13 cellular contexts compared by ENCODE assay signal in genomic region chr20:25050501-25051350, GRCh38. TPM values are rescaled to one million over a fixed set of nuclear protein-coding genes. Genes with fewer than 3 reads are reported as not detected.
DNase-seq lines count a peak whose midpoint lies in the region; ATAC-seq and TF ChIP-seq lines count a peak whose summit lies in the region.
"Had no signal": no experiment of that assay in that cellular context is flagged by ENCODE, and none has a peak within 500 bp of the region (broad histone marks: within the 10 kb centered on the region; RNA-seq: fewer than 3 reads in every experiment).

No MANE protein-coding gene starts in this region.

- H3K79me2 ChIP-seq in GM23248 (ENCODE audit: insufficient read depth): no peaks in the 10 kb centered on the region

- H3F3A ChIP-seq in GM23248 (ENCODE audit: insufficient read depth): peaks cover 15% of the 10 kb centered on the region; the same call in 1 of the 2 replicates

- peaks cover 19 to 98% (median 77%) of the 10 kb centered on the region in 3 donors for H3K4me1 ChIP-seq in gastroesophageal sphincter
- peaks cover 49% of the 10 kb centered on the region for H3K4me1 ChIP-seq in ovary (ENCODE audit: insufficient read depth)
- peaks cover 18% of the 10 kb centered on the region for H3K4me1 ChIP-seq in GM23248 (ENCODE audit: insufficient read depth)

- no peaks in the 10 kb centered on the region for H3K9me3 Mint-ChIP-seq in stimulated activated naive CD8-positive, alpha-beta T cell treated with anti-CD3 and anti-CD28 coated beads, Interleukin-15, amount 100 ng/mL, for 72 hours
- H3K9me3 Mint-ChIP-seq: activated T-cell treated with anti-CD3 and anti-CD28 coated beads, Interleukin-2, amount 50 U/mL, for 4 hours had no signal

- H3K36me3 ChIP-seq in gastroesophageal sphincter: peaks cover 0 to 24% of the 10 kb centered on the region in 2 donors
- H3K36me3 ChIP-seq in ovary: no peaks in the 10 kb centered on the region
- H3K36me3 ChIP-seq in GM23248 (ENCODE audit: low read depth): no peaks in the 10 kb centered on the region

- no peak overlapping the region for H3K4me2 ChIP-seq in GM23248 (ENCODE audit: unreplicated experiment)

- no peak overlapping the region for H3K9ac ChIP-seq in GM23248

- no peaks in the 10 kb centered on the region for H3K9me2 ChIP-seq in GM23248 (ENCODE audit: insufficient read depth)

- no peaks in the 10 kb centered on the region for H3K27me3 ChIP-seq in gastroesophageal sphincter
- no peaks in the 10 kb centered on the region for H3K27me3 ChIP-seq in ovary
- no peaks in the 10 kb centered on the region for H3K27me3 ChIP-seq in GM23248 (replicated peaks; ENCODE audit: insufficient read depth)
- H3K27me3 ChIP-seq: neutrophil had no signal

- H2AFZ ChIP-seq in GM23248: no peak overlapping the region

- intact Hi-C loops in ovary (cut with DNase I): loop anchor here in 2 of 4 donors (10.0 kb wide), 2 partner anchors 344 to 1696 kb away; partner anchors contain the start of genes ABHD12 (in 1 of the 2) and NXT1 (in 1 of the 2)

- TF ChIP-seq EP300 in gastroesophageal sphincter (IDR thresholded peaks at IDR 0.05) (no peak), ovary (IDR thresholded peaks at IDR 0.05) (no peak)

- no peak for ATAC-seq in stimulated activated naive CD8-positive, alpha-beta T cell treated with anti-CD3 and anti-CD28 coated beads, Interleukin-15, amount 100 ng/mL, for 72 hours
- ATAC-seq in stimulated activated naive CD8-positive, alpha-beta T cell treated with anti-CD3 and anti-CD28 coated beads, Interleukin-15, Interleukin-2, amounts not matched to agents 100 U/mL and 50 U/mL, for 24 hours: no peak
- no peak for ATAC-seq in gastroesophageal sphincter
- ATAC-seq: activated T-cell treated with anti-CD3 and anti-CD28 coated beads, Interleukin-2, amount 50 U/mL, for 4 hours had no signal

- H3K9me3 ChIP-seq in gastroesophageal sphincter (no peaks in the 10 kb centered on the region), ovary (no peaks in the 10 kb centered on the region), GM23248 (ENCODE audit: low read depth) (no peaks in the 10 kb centered on the region)
- H3K9me3 ChIP-seq: neutrophil had no signal

- H3K4me1 Mint-ChIP-seq in stimulated activated naive CD8-positive, alpha-beta T cell treated with anti-CD3 and anti-CD28 coated beads, Interleukin-15, amount 100 ng/mL, for 72 hours: peaks cover 56% of the 10 kb centered on the region

- H3K27ac Mint-ChIP-seq in stimulated activated naive CD8-positive, alpha-beta T cell treated with anti-CD3 and anti-CD28 coated beads, Interleukin-15, amount 100 ng/mL, for 72 hours: peak overlapping the region; percentile 42 to 84

- in situ Hi-C loops in GM23248 (cut with MboI): no loop called here

- 87% methylated on average over 3 of the region's 17 CpGs; no CpG with 5 or more reads in 1 of the 2 donors for WGBS in gastroesophageal sphincter (ENCODE audit: low coverage in 1 of 2), 2 donors
- WGBS in ovary, 3 donors: 91 to 97% (median 92%) methylated on average over 16 to 17 of the region's 17 CpGs
- 86 to 91% methylated on average over 17 of the region's 17 CpGs for WGBS in GM23248 (ENCODE audit: low coverage in 1 of 2, low lambda C conversion rate in 2 of 2, missing lambda C conversion rate in 2 of 2), 2 experiments

- no peak for TF ChIP-seq CTCF in gastroesophageal sphincter (IDR thresholded peaks at IDR 0.05)
- no peak for TF ChIP-seq CTCF in ovary (IDR thresholded peaks at IDR 0.05)

- H3K4me3 ChIP-seq in gastroesophageal sphincter (no peak overlapping the region), ovary (no peak overlapping the region), GM23248 (no peak overlapping the region)

- H3K4me3 Mint-ChIP-seq in stimulated activated naive CD8-positive, alpha-beta T cell treated with anti-CD3 and anti-CD28 coated beads, Interleukin-15, amount 100 ng/mL, for 72 hours: no peak overlapping the region
- H3K4me3 Mint-ChIP-seq: activated T-cell treated with anti-CD3 and anti-CD28 coated beads, Interleukin-2, amount 50 U/mL, for 4 hours had no signal

- no peaks in the 10 kb centered on the region for H4K20me1 ChIP-seq in GM23248 (ENCODE audit: insufficient read depth)

- no peaks in the 10 kb centered on the region for H3K27me3 Mint-ChIP-seq in stimulated activated naive CD8-positive, alpha-beta T cell treated with anti-CD3 and anti-CD28 coated beads, Interleukin-15, amount 100 ng/mL, for 72 hours

- no peak for DNase-seq in stimulated activated naive CD8-positive, alpha-beta T cell treated with anti-CD3 and anti-CD28 coated beads, Interleukin-15, amount 100 ng/mL, for 72 hours
- no peak for DNase-seq in stimulated activated naive CD8-positive, alpha-beta T cell treated with anti-CD3 and anti-CD28 coated beads, Interleukin-15, Interleukin-2, amounts not matched to agents 100 U/mL and 50 U/mL, for 24 hours
- DNase-seq in ovary (peak in 3 of 5 donors; percentile 7 to 22 (median 11)), ureter (ENCODE audit: low spot score) (peak; percentile 37), AML-193 (lab: John Stamatoyannopoulos, UW) (no peak), GM23248 (no peak), EL (no peak)
- DNase-seq: activated T-cell treated with anti-CD3 and anti-CD28 coated beads, Interleukin-2, amount 50 U/mL, for 4 hours; NCI-H1436; NCI-H446 treated with DMSO at 0.1 percent for 48 hours had no signal

- H3K27ac ChIP-seq in gastroesophageal sphincter (peak overlapping the region; percentile 22 to 97 (median 96)), ovary (no peak overlapping the region), GM23248 (no peak overlapping the region)
- H3K27ac ChIP-seq: neutrophil had no signal

- TF ChIP-seq POLR2A in gastroesophageal sphincter (IDR thresholded peaks at IDR 0.05) (no peak), ovary (IDR thresholded peaks at IDR 0.05) (no peak)

RNA-seq across cellular contexts. Expression of gene ACSS1, which starts 7.2 kb away (rescaled TPM):
- 100 to 1,000 TPM in 1 of 4 donors, 10 to 100 TPM in 3; 44.7 to 105 (median 61.6) TPM for total RNA-seq in gastroesophageal sphincter
- total RNA-seq in ovary: 10 to 100 TPM; 14.9 to 37.0 (median 29.0) TPM
- 10 to 100 TPM; 13.1 to 31.9 TPM for polyA plus RNA-seq in ovary
- total RNA-seq in ureter: 33.7 TPM
- under 0.01 and 1.1 TPM in 2 replicates for total RNA-seq in GM23248 (2014; rRNA removed; shearing (Covaris generic))
- 0.61 and 0.94 TPM in 2 replicates for polyA plus RNA-seq in GM23248 (2016; fragmentation: Nextera tagmentation; extraction: Ambion mirVana)

RNA-seq across cellular contexts. Expression of gene VSX1, which starts 31.2 kb away (rescaled TPM):
- not detected for total RNA-seq in gastroesophageal sphincter
- 1 to 10 TPM in 2 of 7 donors, under 1 TPM in 3, not detected in 2; 0.13 to 1.4 (median 0.96) TPM for total RNA-seq in ovary
- under 1 TPM; 0.11 to 0.75 TPM for polyA plus RNA-seq in ovary
- not detected for total RNA-seq in ureter
- total RNA-seq in GM23248 (2014; rRNA removed; shearing (Covaris generic)): not detected in 2 replicates
- not detected in 2 replicates for polyA plus RNA-seq in GM23248 (2016; fragmentation: Nextera tagmentation; extraction: Ambion mirVana)
- total RNA-seq: activated T-cell treated with anti-CD3 and anti-CD28 coated beads, Interleukin-2, amount 50 U/mL, for 4 hours; Daoy had no signal

RNA-seq across cellular contexts. Expression of gene APMAP, which starts 58.2 kb away (rescaled TPM):
- total RNA-seq in gastroesophageal sphincter: 10 to 100 TPM; 24.3 to 46.8 (median 35.9) TPM
- total RNA-seq in ovary: 10 to 100 TPM; 23.5 to 59.0 (median 45.3) TPM
- polyA plus RNA-seq in ovary: 100 to 1,000 TPM in 1 of 2 donors, 10 to 100 TPM in 1; 46.0 to 103 TPM
- total RNA-seq in ureter: 74.0 TPM
- total RNA-seq in GM23248 (2014; rRNA removed; shearing (Covaris generic)): 109 and 129 TPM in 2 replicates
- 123 and 129 TPM in 2 replicates for polyA plus RNA-seq in GM23248 (2016; fragmentation: Nextera tagmentation; extraction: Ambion mirVana)

Comparison
In these comparisons a context has a peak if more than half of its experiments do, and no peak if none do; other contexts are left out.
1. DNase-seq: peak in ovary (3 of 5) and ureter (single experiment); none in stimulated activated naive CD8-positive, alpha-beta T cell treated with anti-CD3 and anti-CD28 coated beads, Interleukin-15, amount 100 ng/mL, for 72 hours (0 of 2), stimulated activated naive CD8-positive, alpha-beta T cell treated with anti-CD3 and anti-CD28 coated beads, Interleukin-15, Interleukin-2, amounts not matched to agents 100 U/mL and 50 U/mL, for 24 hours (single experiment), AML-193 (0 of 2), GM23248 (single experiment) and EL (single experiment).
2. H3K27ac ChIP-seq: peak in gastroesophageal sphincter (4 of 4); none in ovary (0 of 2) and GM23248 (single experiment).